25 cellular contexts compared by ENCODE assay signal in genomic region chr9:32387256-32387655, GRCh38.
"Had no signal": no experiment of that assay in that cellular context is flagged by ENCODE, and none has a peak within 500 bp of the region (broad histone marks: within the 10 kb centered on the region; RNA-seq: fewer than 3 reads in every experiment).

No MANE protein-coding gene starts in this region.

- H3K4me3 ChIP-seq: adrenal gland, gastrocnemius medialis, hepatocyte, thoracic aorta, upper lobe of left lung, vagina had no signal

- H3K27me3 ChIP-seq: adrenal gland, brain microvascular endothelial cell, gastrocnemius medialis, upper lobe of left lung, vagina had no signal

- H3K27ac ChIP-seq: brain microvascular endothelial cell, gastrocnemius medialis, hepatocyte, thoracic aorta, upper lobe of left lung, vagina had no signal

- H3K9me3 ChIP-seq: adrenal gland, gastrocnemius medialis, thoracic aorta, upper lobe of left lung, vagina had no signal

- ATAC-seq: activated CD4-positive, alpha-beta T cell treated with anti-CD3 and anti-CD28 coated beads for 36 hours; activated CD8-positive, alpha-beta memory T cell treated with anti-CD3 and anti-CD28 coated beads, Interleukin-2, amount 10 ng/mL, durations not matched to agents 7 days and 5 days; activated CD8-positive, alpha-beta T cell treated with anti-CD3 and anti-CD28 coated beads, Interleukin-2, amount 10 ng/mL, durations not matched to agents 7 days and 5 days; gastrocnemius medialis; left cardiac atrium; naive thymus-derived CD8-positive, alpha-beta T cell; right cardiac atrium; stimulated activated naive CD8-positive, alpha-beta T cell treated with anti-CD3 and anti-CD28 coated beads, Interleukin-15, Interleukin-2, amounts not matched to agents 100 U/mL and 50 U/mL, for 24 hours had no signal

- DNase-seq: activated CD4-positive, alpha-beta T cell treated with anti-CD3 and anti-CD28 coated beads for 36 hours; activated CD4-positive, CD25-positive, alpha-beta regulatory T cell; activated CD8-positive, alpha-beta memory T cell treated with anti-CD3 and anti-CD28 coated beads, Interleukin-2, amount 10 ng/mL, durations not matched to agents 7 days and 5 days; activated CD8-positive, alpha-beta T cell treated with anti-CD3 and anti-CD28 coated beads, Interleukin-2, amount 10 ng/mL, durations not matched to agents 7 days and 5 days; activated naive CD4-positive, alpha-beta T cell; activated T-cell treated with anti-CD3 and anti-CD28 coated beads, Interleukin-2, amount 50 U/mL, for 48 hours; adrenal gland; aorta; brain microvascular endothelial cell; cortex of kidney; endodermal cell; gastrocnemius medialis; left cardiac atrium; naive thymus-derived CD8-positive, alpha-beta T cell; posterior cingulate gyrus; right cardiac atrium; stimulated activated CD4-positive, alpha-beta T cell treated with anti-CD3 and anti-CD28 coated beads, Interleukin-12 subunit alpha, Interleukin-12 subunit beta, amount 100 ng/mL, for 4 hours; stimulated activated CD4-positive, alpha-beta T cell treated with anti-CD3 and anti-CD28 coated beads, Interleukin-4, amount 100 ng/mL, for 1 hour; stimulated activated naive CD8-positive, alpha-beta T cell treated with anti-CD3 and anti-CD28 coated beads, Interleukin-15, Interleukin-2, amounts not matched to agents 100 U/mL and 50 U/mL, for 24 hours; T-helper 1 cell; upper lobe of left lung had no signal

- H3K36me3 ChIP-seq: adrenal gland, gastrocnemius medialis, thoracic aorta, upper lobe of left lung, vagina had no signal

- FAIRE-seq: keratinocyte had no signal
